In the genomic region with DNA sequence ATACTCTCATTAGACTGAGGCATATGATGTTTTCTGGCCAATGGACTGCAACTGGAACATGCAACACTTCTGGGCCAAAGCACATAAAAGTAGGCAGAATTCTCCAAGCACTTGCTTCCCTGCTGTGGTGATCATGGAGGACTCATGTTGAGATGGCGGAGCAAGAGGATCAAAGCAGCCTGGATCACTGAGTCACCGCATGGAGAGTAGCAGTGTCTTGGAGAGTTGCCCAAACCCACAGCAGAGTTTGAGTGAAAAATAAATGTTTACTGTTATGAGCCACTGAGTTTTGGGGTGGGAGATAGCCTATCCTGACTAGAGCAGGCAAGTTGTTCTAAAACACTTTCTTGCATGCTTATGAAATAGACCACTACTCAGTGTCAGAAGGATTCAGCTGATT, we compare ENCODE assay signal across 17 cellular contexts.
"Had no signal": no experiment of that assay in that cellular context is flagged by ENCODE, and none has a peak within 500 bp of the region (broad histone marks: within the 10 kb centered on the region; RNA-seq: fewer than 3 reads in every experiment).

No MANE protein-coding gene starts in this region.

- H3K9ac ChIP-seq: parathyroid adenoma had no signal

- H3K4me1 ChIP-seq: ascending aorta, parathyroid adenoma had no signal

- H3K4me1 Mint-ChIP-seq: activated naive CD8-positive, alpha-beta T cell treated with anti-CD3 and anti-CD28 coated beads, Interleukin-2, amount 50 U/mL, for 24 hours had no signal

- H3K79me2 ChIP-seq: parathyroid adenoma had no signal

- H3K4me3 Mint-ChIP-seq: activated naive CD8-positive, alpha-beta T cell treated with anti-CD3 and anti-CD28 coated beads, Interleukin-2, amount 50 U/mL, for 24 hours; neural crest cell had no signal

- H2AFZ ChIP-seq: parathyroid adenoma had no signal

- H3K27ac ChIP-seq: ascending aorta, coronary artery, esophagus squamous epithelium, heart right ventricle, lower lobe of right lung, parathyroid adenoma, sigmoid colon had no signal

- DNase-seq: activated CD4-positive, CD25-positive, alpha-beta regulatory T cell treated with anti-CD3 and anti-CD28 coated beads, Interleukin-2, amount 50 U/mL, for 72 hours; activated naive CD4-positive, alpha-beta T cell treated with Interleukin-2 at 50 U/mL for 16 hours; activated naive CD8-positive, alpha-beta T cell treated with anti-CD3 and anti-CD28 coated beads, Interleukin-2, amount 50 U/mL, for 24 hours; central memory CD4-positive, alpha-beta T cell; esophagus squamous epithelium; foreskin melanocyte; heart right ventricle; left colon; lower lobe of right lung; midbrain; sigmoid colon; stimulated activated CD4-positive, alpha-beta T cell treated with anti-CD3 and anti-CD28 coated beads, Interleukin-1b, Interleukin-23, amount 100 ng/mL, for 48 hours; T-helper 9 cell had no signal

- H3K36me3 ChIP-seq: ascending aorta, esophagus squamous epithelium, heart right ventricle, lower lobe of right lung, sigmoid colon had no signal

- ATAC-seq: activated naive CD8-positive, alpha-beta T cell treated with anti-CD3 and anti-CD28 coated beads, Interleukin-2, amount 50 U/mL, for 24 hours; heart right ventricle; left colon; lower lobe of right lung had no signal

- H3K27me3 ChIP-seq: ascending aorta, esophagus squamous epithelium, heart right ventricle, sigmoid colon had no signal

- H3K9me3 ChIP-seq: ascending aorta, esophagus squamous epithelium, lower lobe of right lung, sigmoid colon had no signal

- H3K4me3 ChIP-seq: ascending aorta, coronary artery, esophagus squamous epithelium, heart right ventricle, lower lobe of right lung, sigmoid colon had no signal

- H3K27me3 Mint-ChIP-seq: activated naive CD8-positive, alpha-beta T cell treated with anti-CD3 and anti-CD28 coated beads, Interleukin-2, amount 50 U/mL, for 24 hours had no signal

- H3K27ac Mint-ChIP-seq: activated naive CD8-positive, alpha-beta T cell treated with anti-CD3 and anti-CD28 coated beads, Interleukin-2, amount 50 U/mL, for 24 hours had no signal
